8 cellular contexts compared by ENCODE assay signal in genomic region chr1:93707956-93708355, GRCh38. TPM values are rescaled to one million over a fixed set of nuclear protein-coding genes. Genes with fewer than 3 reads are reported as not detected.
DNase-seq lines count a peak whose midpoint lies in the region; ATAC-seq, FAIRE-seq and TF ChIP-seq lines count a peak whose summit lies in the region.

No MANE protein-coding gene starts in this region.

- H3K4me3 Mint-ChIP-seq in IgD-negative memory B cell (peak overlapping the region; percentile 1 to 81 (median 34)), immature natural killer cell (no peak overlapping the region)

- H3K4me1 Mint-ChIP-seq in IgD-negative memory B cell: peaks cover 50 to 59% (median 57%) of the 10 kb centered on the region in 3 donors
- peaks cover 12 to 39% of the 10 kb centered on the region in 2 donors for H3K4me1 Mint-ChIP-seq in immature natural killer cell

- H3K27me3 Mint-ChIP-seq in IgD-negative memory B cell: no peaks in the 10 kb centered on the region
- H3K27me3 Mint-ChIP-seq in immature natural killer cell (ENCODE audit: low read depth in 3 of 3): peaks cover 0 to 4% (median 2%) of the 10 kb centered on the region in 3 donors

- peak; percentile 98 for FAIRE-seq in GM18507 (lab: Jason Lieb, UNC)
- FAIRE-seq in D721Med (lab: Jason Lieb, UNC): no peak

- no peak for TF ChIP-seq CTCF in D721Med (IDR thresholded peaks at IDR 0.05; ENCODE audit: insufficient read depth, missing control alignments)

- H3K9me3 Mint-ChIP-seq in IgD-negative memory B cell (no peaks in the 10 kb centered on the region), immature natural killer cell (peaks cover 0 to 2% (median 0%) of the 10 kb centered on the region in 6 donors)

- H3K36me3 Mint-ChIP-seq in IgD-negative memory B cell (no peaks in the 10 kb centered on the region), immature natural killer cell (no peaks in the 10 kb centered on the region)

- ATAC-seq in GM21528 (IDR thresholded peaks at IDR 0.05; ENCODE audit: low FRiP score, unreplicated experiment): peak; percentile 69

- DNase-seq in GM18507 (ENCODE audit: extremely low spot score, insufficient read length, low read depth) (peak; percentile 52), medulla oblongata (ENCODE audit: extremely low spot score) (peak; percentile 41), immature natural killer cell (no peak), NCI-H1092 treated with DMSO at 0.1 percent for 48 hours (lab: John Stamatoyannopoulos, UW) (no peak), D721Med (ENCODE audit: insufficient read length, low spot score) (no peak), KG1 (lab: John Stamatoyannopoulos, UW) (no peak)

- H3K27ac Mint-ChIP-seq in IgD-negative memory B cell (peak overlapping the region in 2 of 3 donors; percentile 21 to 85), immature natural killer cell (no peak overlapping the region)

RNA-seq across cellular contexts. Expression of gene BCAR3, which starts 26.3 kb away (rescaled TPM):
- 2.7 TPM for polyA plus RNA-seq in IgD-negative memory B cell
- under 1 TPM in 2 of 3 donors, not detected in 1; 0.27 to 0.43 TPM for polyA plus RNA-seq in immature natural killer cell

Comparison
In these comparisons a context has a peak if more than half of its experiments do, and no peak if none do; other contexts are left out.
1. DNase-seq: peak in GM18507 (single experiment) and medulla oblongata (single experiment); none in immature natural killer cell (0 of 3), NCI-H1092 treated with DMSO at 0.1 percent for 48 hours (single experiment), D721Med (single experiment) and KG1 (single experiment).
2. H3K27ac Mint-ChIP-seq: peak in IgD-negative memory B cell (2 of 3); none in immature natural killer cell (0 of 6).
3. H3K4me3 Mint-ChIP-seq: peak in IgD-negative memory B cell (4 of 4); none in immature natural killer cell (0 of 5).